Comparison of ENCODE assay signal across 8 cellular contexts in the genomic region with DNA sequence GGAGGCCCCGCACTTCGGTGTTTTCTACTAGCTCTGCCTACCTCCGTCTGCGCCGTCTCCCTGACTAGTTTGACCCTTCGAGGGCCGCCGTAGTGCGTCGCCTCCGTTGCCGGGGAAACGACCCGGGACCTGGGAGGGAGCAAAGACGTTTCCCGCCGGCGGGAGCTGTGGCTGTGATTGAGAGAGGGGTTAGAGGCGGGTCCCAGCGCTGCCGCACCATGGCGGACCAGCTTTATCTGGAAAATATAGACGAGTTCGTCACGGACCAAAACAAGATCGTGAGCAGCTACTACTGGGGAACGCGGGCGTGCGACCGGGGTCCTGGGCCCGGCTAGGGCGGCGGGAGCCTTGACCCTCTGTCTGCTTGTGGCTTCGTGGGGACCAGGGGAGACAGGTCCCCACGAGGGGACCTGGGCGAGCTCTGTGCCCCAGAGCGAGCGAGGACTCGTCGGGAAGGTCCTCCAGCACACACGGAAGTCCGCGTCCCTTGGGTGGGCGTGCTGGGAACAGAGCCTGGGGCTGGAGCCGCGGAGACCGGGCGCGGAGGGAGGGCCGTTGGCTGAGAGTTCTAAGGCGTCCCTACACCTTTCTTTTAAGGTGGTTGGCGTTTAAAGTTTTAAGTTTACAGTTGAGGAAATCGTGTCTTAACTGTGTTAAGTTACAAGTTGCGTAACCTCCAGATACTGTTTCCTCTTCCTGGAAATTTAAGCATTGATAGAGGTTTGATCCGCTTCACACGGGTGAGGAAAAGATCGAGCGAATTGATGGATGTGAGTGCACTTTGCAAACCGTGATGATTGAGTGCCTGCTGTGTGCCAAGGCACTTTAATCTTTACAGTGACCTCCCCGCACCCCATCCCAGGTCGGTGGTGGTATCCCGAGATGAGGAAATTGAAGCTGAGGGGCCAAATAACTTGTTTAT. TPM values are rescaled to one million over a fixed set of nuclear protein-coding genes. Genes with fewer than 3 reads are reported as not detected.
DNase-seq lines count a peak whose midpoint lies in the region; ATAC-seq, FAIRE-seq and TF ChIP-seq lines count a peak whose summit lies in the region.

A gene with protein sequence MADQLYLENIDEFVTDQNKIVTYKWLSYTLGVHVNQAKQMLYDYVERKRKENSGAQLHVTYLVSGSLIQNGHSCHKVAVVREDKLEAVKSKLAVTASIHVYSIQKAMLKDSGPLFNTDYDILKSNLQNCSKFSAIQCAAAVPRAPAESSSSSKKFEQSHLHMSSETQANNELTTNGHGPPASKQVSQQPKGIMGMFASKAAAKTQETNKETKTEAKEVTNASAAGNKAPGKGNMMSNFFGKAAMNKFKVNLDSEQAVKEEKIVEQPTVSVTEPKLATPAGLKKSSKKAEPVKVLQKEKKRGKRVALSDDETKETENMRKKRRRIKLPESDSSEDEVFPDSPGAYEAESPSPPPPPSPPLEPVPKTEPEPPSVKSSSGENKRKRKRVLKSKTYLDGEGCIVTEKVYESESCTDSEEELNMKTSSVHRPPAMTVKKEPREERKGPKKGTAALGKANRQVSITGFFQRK (plus strand): TSS at position 142 of the 922 bp plus-strand sequence. CDS start 77 bp downstream, at position 219.

- H3K9me1 ChIP-seq in IMR-90 (ENCODE audit: insufficient read depth, low read length) (no peaks in the 10 kb centered on the region), endothelial cell of umbilical vein (replicated peaks; ENCODE audit: control insufficient read depth, extremely low read depth, insufficient read depth, low read length) (no peaks in the 10 kb centered on the region)

- H3K4me2 ChIP-seq in IMR-90 (ENCODE audit: low read depth, low read length) (peak within 1 kb of the TSS; percentile 91), OCI-LY7 (ENCODE audit: low read length) (peak within 1 kb of the TSS; percentile 67), endothelial cell of umbilical vein (ENCODE audit: insufficient read depth, low read length) (peak within 1 kb of the TSS; percentile 97)

- in situ Hi-C loops in IMR-90 (cut with MboI; ENCODE audit: low sequenced_read_pairs), result no loop called here

- H3K4me3 ChIP-seq in IMR-90 (ENCODE audit: insufficient read depth, low read depth, low read length) (peak within 1 kb of the TSS; percentile 65), OCI-LY7 (ENCODE audit: low read depth, low read length, poor library complexity, severe bottlenecking) (peak within 1 kb of the TSS; percentile 87), endothelial cell of umbilical vein (replicated peaks in 1 of 3; ENCODE audit: insufficient read depth in 1 of 3, low read depth in 1 of 3, low read length in 3 of 3) (peak within 1 kb of the TSS; percentile 89 to 99 (median 97))

- H2AK9ac ChIP-seq in IMR-90 (replicated peaks; ENCODE audit: low read depth, low read length, poor library complexity), result peak within 1 kb of the TSS; percentile 66

- H3K27me3 ChIP-seq in IMR-90 (ENCODE audit: control insufficient read depth, insufficient read depth, low read length) (no peaks in the 10 kb centered on the region; the same call in 1 of the 2 replicates), endothelial cell of umbilical vein (ENCODE audit: control insufficient read depth in 2 of 2, insufficient read depth in 2 of 2, low read length in 2 of 2) (peaks cover 2 to 4% of the 10 kb centered on the region in 2 experiments)

- H3K9me3 ChIP-seq in IMR-90 (ENCODE audit: control insufficient read depth, insufficient read depth, low read length) (no peaks in the 10 kb centered on the region), OCI-LY7 (ENCODE audit: low read length) (no peaks in the 10 kb centered on the region; the same call in 1 of the 2 replicates), endothelial cell of umbilical vein (replicated peaks; ENCODE audit: control insufficient read depth, insufficient read depth, low read length) (no peaks in the 10 kb centered on the region)

- TF ChIP-seq RAD21 in IMR-90 (IDR thresholded peaks at IDR 0.05; ENCODE audit: low read length), result peak; percentile 8; the same call in 1 of the 2 replicates

- peak within 1 kb of the TSS; percentile 71 to 96 for H4K8ac ChIP-seq in IMR-90 (ENCODE audit: low read depth in 2 of 2, low read length in 2 of 2)

- H2BK15ac ChIP-seq in IMR-90 (ENCODE audit: low read depth, low read length), result peak within 1 kb of the TSS; percentile 6; the same call in 2 of the 3 replicates

- BruUV-seq in IMR-90 (replicated peaks; lab: Mats Ljungman, UMichigan) (TSS peak; percentile 18), OCI-LY7 (replicated peaks; lab: Mats Ljungman, UMichigan) (no TSS peak), endothelial cell of umbilical vein (replicated peaks; lab: Mats Ljungman, UMichigan) (TSS peak; percentile 36)

- dilution Hi-C loops in IMR-90 (cut with HindIII; ENCODE audit: low sequenced_read_pairs, unreplicated experiment), result no loop called here
- dilution Hi-C loops in endothelial cell of umbilical vein (cut with MboI; ENCODE audit: extremely low pct_ligation_motif_present, low sequenced_read_pairs), result no loop called here

- no peaks in the 10 kb centered on the region for H3K4me1 ChIP-seq in IMR-90 (ENCODE audit: control insufficient read depth, insufficient read depth, low read length)
- peaks cover 9% of the 10 kb centered on the region for H3K4me1 ChIP-seq in OCI-LY7 (ENCODE audit: insufficient read depth, low read length, poor library complexity, severe bottlenecking)
- peaks cover 11% of the 10 kb centered on the region for H3K4me1 ChIP-seq in endothelial cell of umbilical vein (ENCODE audit: control insufficient read depth, extremely low read depth, insufficient read depth, low read length)

- ATAC-seq in GM21529 (IDR thresholded peaks at IDR 0.05; ENCODE audit: unreplicated experiment) (peak; percentile 92), IMR-90 (ENCODE audit: low read depth) (peak; percentile 99)

- H3K79me2 ChIP-seq in OCI-LY7 (ENCODE audit: insufficient read depth, low read depth, low read length) (peaks cover 31% of the 10 kb centered on the region), endothelial cell of umbilical vein (ENCODE audit: control insufficient read depth, insufficient read depth, low read length) (peaks cover 22% of the 10 kb centered on the region)

- CTCF ChIA-PET in IMR-90 (lab: Yijun Ruan, JAX) (interaction anchor here (0.6 to 0.8 kb wide), 4 partner anchors 11 to 203 kb away, joined by 3 read pairs; no protein-coding TSS in a partner anchor), OCI-LY7 (lab: Charles Lee; ENCODE audit: unreplicated experiment) (no interaction called here), endothelial cell of umbilical vein (lab: Charles Lee) (interaction anchor here (1.0 to 2.0 kb wide), 8 partner anchors 15 to 147 kb away, joined by 3 to 8 read pairs (median 6); a partner anchor contains a TSS)

- peak within 1 kb of the TSS; percentile 55 for H4K5ac ChIP-seq in IMR-90 (ENCODE audit: low read depth, low read length)

- peak within 1 kb of the TSS; percentile 96 for H3K23ac ChIP-seq in IMR-90 (ENCODE audit: low read depth, low read length)

- H3K56ac ChIP-seq in IMR-90 (ENCODE audit: extremely low read depth, insufficient read depth, low read length), result peak within 1 kb of the TSS; percentile 84

- peak within 1 kb of the TSS; percentile 2; the same call in 1 of the 2 replicates for H3K18ac ChIP-seq in IMR-90 (ENCODE audit: low read depth, low read length)

- H3K14ac ChIP-seq in IMR-90 (replicated peaks; ENCODE audit: low read depth, low read length), result peak within 1 kb of the TSS; percentile 90

- peak; percentile 52 for TF ChIP-seq POLR2A in IMR-90 (IDR thresholded peaks at IDR 0.05; ENCODE audit: low read depth, low read length)
- TF ChIP-seq POLR2A in endothelial cell of umbilical vein (IDR thresholded peaks at IDR 0.05; ENCODE audit: low read depth, low read length), result peak; percentile 36

- H3K27ac ChIP-seq in IMR-90 (ENCODE audit: insufficient read depth, low read length) (peak within 1 kb of the TSS; percentile 71), OCI-LY7 (ENCODE audit: low read depth, low read length, poor library complexity, severe bottlenecking) (peak within 1 kb of the TSS; percentile 70), endothelial cell of umbilical vein (ENCODE audit: insufficient read depth, low read depth, low read length) (peak within 1 kb of the TSS; percentile 78)

- 0% methylated on average over 6 of the region's 63 CpGs; no CpG with 5 or more reads in 1 of the 2 experiments for WGBS in IMR-90 (ENCODE audit: extremely low coverage in 2 of 2, insufficient read length in 1 of 2), 2 experiments

- peak within 1 kb of the TSS; percentile 14; the same call in 1 of the 2 replicates for H2BK120ac ChIP-seq in IMR-90 (ENCODE audit: low read depth, low read length)

- H2BK20ac ChIP-seq in IMR-90 (ENCODE audit: low read depth, low read length), result no peak within 1 kb of the TSS

- H3K4ac ChIP-seq in IMR-90 (ENCODE audit: low read depth, low read length), result peak within 1 kb of the TSS; percentile 66

- peak within 1 kb of the TSS; percentile 37 for H2BK5ac ChIP-seq in IMR-90 (ENCODE audit: low read depth, low read length, poor library complexity, severe bottlenecking)

- intact Hi-C loops in IMR-90 (cut with micrococcal nuclease) (loop anchor here (5.0 kb wide), 1 partner anchor 135 kb away; no protein-coding TSS in a partner anchor), OCI-LY7 (cut with micrococcal nuclease; ENCODE audit: unreplicated experiment) (no loop called here), endothelial cell of umbilical vein (cut with micrococcal nuclease) (no loop called here)

- H3K36me3 ChIP-seq in IMR-90 (ENCODE audit: control insufficient read depth, insufficient read depth, low read length), result 0 out of 2 replicates have a peak, but pooled peaks cover 3% of the 10 kb centered on the region
- H3K36me3 ChIP-seq in OCI-LY7 (ENCODE audit: insufficient read depth, low read length), result peaks cover 38% of the 10 kb centered on the region
- H3K36me3 ChIP-seq in endothelial cell of umbilical vein (ENCODE audit: control insufficient read depth in 2 of 2, extremely low read depth in 1 of 2, insufficient read depth in 2 of 2, low read length in 2 of 2), result no peaks in the 10 kb centered on the region

- H2AFZ ChIP-seq in IMR-90 (replicated peaks; ENCODE audit: low read length, poor library complexity) (peak within 1 kb of the TSS; percentile 94), OCI-LY7 (ENCODE audit: low read length) (peak within 1 kb of the TSS; percentile 84), endothelial cell of umbilical vein (ENCODE audit: low read depth, low read length) (peak within 1 kb of the TSS; percentile 99)

- H2AK5ac ChIP-seq in IMR-90 (ENCODE audit: low read depth, low read length), result 0 out of 2 replicates have a peak within 1 kb of the TSS, but pooled peaks have one; percentile 21

- H3K9ac ChIP-seq in IMR-90 (ENCODE audit: low read depth, low read length) (peak within 1 kb of the TSS; percentile 70), endothelial cell of umbilical vein (replicated peaks; ENCODE audit: extremely low read depth, insufficient read depth, low read length) (peak within 1 kb of the TSS; percentile 91)

- no peak for FAIRE-seq in D721Med (lab: Jason Lieb, UNC)
- peak; percentile 79 for FAIRE-seq in endothelial cell of umbilical vein (lab: Jason Lieb, UNC)

- H4K20me1 ChIP-seq in IMR-90 (ENCODE audit: insufficient read depth, low read length) (no peaks in the 10 kb centered on the region), OCI-LY7 (ENCODE audit: insufficient read depth, low read length) (no peaks in the 10 kb centered on the region), endothelial cell of umbilical vein (replicated peaks; ENCODE audit: control insufficient read depth, extremely low read depth, insufficient read depth, low read length) (no peaks in the 10 kb centered on the region)

- H3K79me1 ChIP-seq in IMR-90 (ENCODE audit: low read depth in 1 of 2, low read length in 2 of 2), result peaks cover 7 to 27% of the 10 kb centered on the region in 2 experiments; a peak in 3 of 4 replicates

- TF ChIP-seq CTCF in D721Med (IDR thresholded peaks at IDR 0.05; ENCODE audit: insufficient read depth, missing control alignments) (no peak), IMR-90 (conservative IDR thresholded peaks at IDR 0.05; ENCODE audit: low read depth, low read length) (no peak), OCI-LY7 (conservative IDR thresholded peaks at IDR 0.05; ENCODE audit: low read length) (no peak), endothelial cell of umbilical vein (IDR thresholded peaks at IDR 0.05; ENCODE audit: extremely low read depth in 1 of 2, insufficient read depth in 1 of 2, low read depth in 1 of 2, low read length in 2 of 2) (no peak)

- peak within 1 kb of the TSS; percentile 71; the same call in 1 of the 2 replicates for H4K91ac ChIP-seq in IMR-90 (ENCODE audit: insufficient read depth, low read depth, low read length)

- DNase-seq in D721Med (ENCODE audit: insufficient read length, low spot score) (peak; percentile 41), IMR-90 (peak; percentile 81), OCI-LY7 (ENCODE audit: low spot score) (peak; percentile 91), activated T-cell treated with anti-CD3 and anti-CD28 coated beads for 1 hour (ENCODE audit: low read depth) (peak; percentile 93), endothelial cell of umbilical vein (ENCODE audit: low read depth, low spot score) (peak; percentile 94), midbrain (lab: John Stamatoyannopoulos, UW) (peak; percentile 91)
- DNase-seq in stimulated activated CD8-positive, alpha-beta memory T cell treated with anti-CD3 and anti-CD28 coated beads, Interleukin-2, amount 100 ng/mL, for 1 hour (ENCODE audit: low read depth in 2 of 2), result peak; percentile 86 to 88

- POLR2A ChIA-PET in IMR-90 (lab: Charles Lee; ENCODE audit: unreplicated experiment), result interaction anchor here (0.5 to 0.6 kb wide), 3 partner anchors 34 to 246 kb away, joined by 3 to 14 read pairs (median 5); no protein-coding TSS in a partner anchor
- POLR2A ChIA-PET in OCI-LY7 (lab: Charles Lee), result interaction anchor here (0.7 to 1.9 kb wide), 5 partner anchors 10 to 101 kb away, joined by 4 to 8 read pairs (median 5); no protein-coding TSS in a partner anchor
- POLR2A ChIA-PET in endothelial cell of umbilical vein (lab: Charles Lee), result no interaction called here

- no peaks in the 10 kb centered on the region for H3K9me2 ChIP-seq in OCI-LY7 (ENCODE audit: insufficient read depth, low read length)

RNA-seq across cellular contexts. Expression of the gene that starts here (rescaled TPM):
- 9.1 and 10.6 TPM in 2 replicates for total RNA-seq in IMR-90 (2012; rRNA removed)
- polyA plus RNA-seq in IMR-90 (2012; rRNA removed), result 8.2 and 9.2 TPM in 2 replicates
- polyA plus RNA-seq in IMR-90 (2012; cell fraction: cytosol; rRNA removed), result 2.0 and 2.2 TPM in 2 replicates
- 2.6 and 12.8 TPM in 2 replicates for polyA plus RNA-seq in IMR-90 (2012; cell fraction: nucleus; rRNA removed; ENCODE audit: low replicate concordance)
- 38.8 and 43.0 TPM in 2 replicates for total RNA-seq in OCI-LY7 (2014; rRNA removed; shearing (Covaris generic))
- 39.3 and 40.7 TPM in 2 replicates for total RNA-seq in OCI-LY7 (2022)
- 23.6 and 25.2 TPM in 2 replicates for total RNA-seq in endothelial cell of umbilical vein
- polyA plus RNA-seq in endothelial cell of umbilical vein, result 8.6 and 8.9 TPM in 2 replicates
- 9.9 and 11.0 TPM in 2 replicates for polyA plus RNA-seq in endothelial cell of umbilical vein (2011; cell fraction: cytosol; rRNA removed)
- polyA plus RNA-seq in endothelial cell of umbilical vein (2011; cell fraction: nucleus; rRNA removed), result 23.1 and 31.8 TPM in 2 replicates
- polyA plus RNA-seq in endothelial cell of umbilical vein (2012), result 10.4 and 15.9 TPM in 2 replicates
- 18.3 and 21.1 TPM in 2 replicates for polyA minus RNA-seq in endothelial cell of umbilical vein
- polyA minus RNA-seq in endothelial cell of umbilical vein (2011; cell fraction: cytosol; rRNA and poly(A)+ RNA removed), result 16.9 TPM
- polyA minus RNA-seq in endothelial cell of umbilical vein (2011; cell fraction: nucleus; rRNA and poly(A)+ RNA removed), result 12.8 and 23.9 TPM in 2 replicates

Comparison
In these comparisons a context has a peak if more than half of its experiments do, and no peak if none do; other contexts are left out.
1. Peak in every context shown above with its lines: DNase-seq, ATAC-seq, H3K4me3 ChIP-seq and H3K27ac ChIP-seq.
2. DNase-seq: peak in every context shown above with its lines; median percentile 94 in endothelial cell of umbilical vein; 93 in activated T-cell treated with anti-CD3 and anti-CD28 coated beads for 1 hour; 91 in OCI-LY7; 91 in midbrain; 87 in stimulated activated CD8-positive, alpha-beta memory T cell treated with anti-CD3 and anti-CD28 coated beads, Interleukin-2, amount 100 ng/mL, for 1 hour; 81 in IMR-90; 41 in D721Med.